24 cellular contexts compared by ENCODE assay signal in the genomic region with DNA sequence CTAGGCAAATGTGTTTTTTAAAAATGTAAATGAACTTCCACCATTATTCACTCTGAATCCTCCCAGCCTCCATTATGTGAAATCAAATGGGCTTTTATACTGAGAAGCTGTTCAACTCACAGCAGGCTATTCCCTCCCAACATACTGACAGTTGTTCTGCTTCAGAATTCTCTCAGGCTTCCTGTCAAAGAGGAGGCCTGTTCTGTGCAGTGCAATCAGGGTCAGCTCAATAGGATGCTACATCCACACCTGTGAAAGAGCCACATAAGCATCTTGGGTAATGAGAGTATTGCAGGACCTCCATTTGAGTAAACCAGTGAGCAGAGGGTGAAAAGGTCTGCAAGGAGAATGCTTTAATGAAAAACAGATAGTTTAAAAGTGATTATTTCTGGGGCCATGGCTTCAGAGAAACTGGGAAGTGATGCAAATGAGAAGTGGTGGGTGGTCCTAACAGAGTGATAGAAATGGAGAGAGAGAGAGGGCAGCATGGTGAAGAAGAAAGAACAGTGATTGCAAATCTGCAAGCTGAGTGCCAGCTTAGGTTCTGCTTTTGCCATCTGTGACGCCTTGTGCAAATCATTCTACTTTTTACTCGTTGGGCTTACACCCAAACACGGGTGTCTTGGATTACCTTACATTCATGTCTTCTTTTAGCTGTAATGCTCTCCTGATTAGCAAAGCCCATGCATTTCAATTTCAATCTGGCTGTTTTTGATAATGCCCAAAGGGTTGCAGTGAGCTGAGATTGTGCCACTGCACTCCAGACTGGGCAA.
"Had no signal": no experiment of that assay in that cellular context is flagged by ENCODE, and none has a peak within 500 bp of the region (broad histone marks: within the 10 kb centered on the region; RNA-seq: fewer than 3 reads in every experiment).

No MANE protein-coding gene starts in this region.

- H3K27ac Mint-ChIP-seq: activated naive CD8-positive, alpha-beta T cell; activated T-helper 2 cell treated with anti-CD3 and anti-CD28 coated beads, Interferon-gamma antibody, Interleukin-2, Interleukin-4, amounts not matched to agents 10 μg/mL and 5 μg/mL and 100 μg/mL, durations not matched to agents 14 hours and 24 hours and 36 hours; immature natural killer cell; mesothelial cell of epicardium; natural killer cell; stimulated activated memory B cell treated with anti-CD40 and anti-IgM and Interleukin-4, amounts not matched to agents 10 μg/mL and 1 μg/mL and 100 μg/mL, for 72 hours had no signal

- H3K79me2 ChIP-seq: parathyroid adenoma had no signal

- DNase-seq: activated CD4-positive, alpha-beta T cell treated with anti-CD3 and anti-CD28 coated beads, Interleukin-2, amount 50 U/mL, for 4 hours; activated CD8-positive, alpha-beta memory T cell treated with anti-CD3 and anti-CD28 coated beads, Interleukin-2, amount 50 U/mL, for 48 hours; activated naive CD4-positive, alpha-beta T cell; activated T-cell treated with anti-CD3 and anti-CD28 coated beads, Interleukin-2, amount 50 U/mL, for 4 hours; adrenal gland; cortex of kidney; immature natural killer cell; natural killer cell; nucleus accumbens; right lobe of liver; stimulated activated CD4-positive, alpha-beta T cell treated with anti-CD3 and anti-CD28 coated beads, Interleukin-15, amount 100 ng/mL, for 24 hours; stomach; T-helper 1 cell; T-helper 9 cell; transverse colon had no signal

- H3K36me3 ChIP-seq: adrenal gland, ascending aorta, right lobe of liver, stomach, suprapubic skin, transverse colon had no signal

- H3K4me2 ChIP-seq: smooth muscle cell had no signal

- H3K9ac ChIP-seq: parathyroid adenoma had no signal

- H2AFZ ChIP-seq: parathyroid adenoma had no signal

- H3K4me3 Mint-ChIP-seq: activated naive CD8-positive, alpha-beta T cell; activated T-cell treated with anti-CD3 and anti-CD28 coated beads, Interleukin-2, amount 50 U/mL, for 4 hours; immature natural killer cell; mesothelial cell of epicardium; natural killer cell; stimulated activated memory B cell treated with anti-CD40 and anti-IgM and Interleukin-4, amounts not matched to agents 10 μg/mL and 1 μg/mL and 100 μg/mL, for 72 hours had no signal

- H3K9me3 ChIP-seq: adrenal gland, ascending aorta, right lobe of liver, stomach, suprapubic skin, transverse colon had no signal

- H3K4me1 ChIP-seq: adrenal gland, ascending aorta, parathyroid adenoma, right lobe of liver, stomach, suprapubic skin, transverse colon had no signal

- H3K4me3 ChIP-seq: adrenal gland, ascending aorta, right lobe of liver, smooth muscle cell, stomach, suprapubic skin, transverse colon had no signal

- H3K27me3 Mint-ChIP-seq: activated naive CD8-positive, alpha-beta T cell; stimulated activated memory B cell treated with anti-CD40 and anti-IgM and Interleukin-4, amounts not matched to agents 10 μg/mL and 1 μg/mL and 100 μg/mL, for 72 hours had no signal

- H3K4me1 Mint-ChIP-seq: immature natural killer cell; mesothelial cell of epicardium; natural killer cell; stimulated activated memory B cell treated with anti-CD40 and anti-IgM and Interleukin-4, amounts not matched to agents 10 μg/mL and 1 μg/mL and 100 μg/mL, for 72 hours had no signal

- H3K36me3 Mint-ChIP-seq: activated naive CD8-positive, alpha-beta T cell; immature natural killer cell; mesothelial cell of epicardium; natural killer cell; stimulated activated memory B cell treated with anti-CD40 and anti-IgM and Interleukin-4, amounts not matched to agents 10 μg/mL and 1 μg/mL and 100 μg/mL, for 72 hours had no signal

- H3K27ac ChIP-seq: adrenal gland, ascending aorta, parathyroid adenoma, right lobe of liver, stomach, suprapubic skin, transverse colon had no signal

- H3K9me3 Mint-ChIP-seq: activated T-cell treated with anti-CD3 and anti-CD28 coated beads, Interleukin-2, amount 50 U/mL, for 4 hours; activated T-helper 2 cell treated with anti-CD3 and anti-CD28 coated beads, Interferon-gamma antibody, Interleukin-2, Interleukin-4, amounts not matched to agents 10 μg/mL and 5 μg/mL and 100 μg/mL, durations not matched to agents 14 hours and 24 hours and 36 hours; stimulated activated memory B cell treated with anti-CD40 and anti-IgM and Interleukin-4, amounts not matched to agents 10 μg/mL and 1 μg/mL and 100 μg/mL, for 72 hours had no signal

- ATAC-seq: activated T-cell treated with anti-CD3 and anti-CD28 coated beads, Interleukin-2, amount 50 U/mL, for 4 hours; left lobe of liver; natural killer cell; right lobe of liver; stimulated activated memory B cell treated with anti-CD40 and anti-IgM and Interleukin-4, amounts not matched to agents 10 μg/mL and 1 μg/mL and 100 μg/mL, for 72 hours had no signal

- H3K27me3 ChIP-seq: adrenal gland, ascending aorta, right lobe of liver, stomach, suprapubic skin, transverse colon had no signal
